22 cellular contexts compared by ENCODE assay signal in genomic region chr14:96757456-96757855, GRCh38.
"Had no signal": no experiment of that assay in that cellular context is flagged by ENCODE, and none has a peak within 500 bp of the region (broad histone marks: within the 10 kb centered on the region; RNA-seq: fewer than 3 reads in every experiment).

No MANE protein-coding gene starts in this region.

- ATAC-seq: activated T-cell treated with anti-CD3 and anti-CD28 coated beads, Interleukin-2, amount 50 U/mL, for 4 hours; T-cell; WTC11 had no signal

- H3K27ac ChIP-seq: KMS-11, PC-9, SK-N-MC had no signal

- DNase-seq: activated CD4-positive, alpha-beta memory T cell treated with anti-CD3 and anti-CD28 coated beads for 36 hours; activated CD4-positive, alpha-beta T cell treated with anti-CD3 and anti-CD28 coated beads for 1 hour; activated CD4-positive, alpha-beta T cell treated with anti-CD3 and anti-CD28 coated beads, Interleukin-2, amount 10 ng/mL, durations not matched to agents 7 days and 5 days; activated CD8-positive, alpha-beta memory T cell treated with anti-CD3 and anti-CD28 coated beads for 24 hours; activated gamma-delta T cell; activated naive CD4-positive, alpha-beta T cell treated with anti-CD3 and anti-CD28 coated beads for 36 hours; activated T-cell treated with anti-CD3 and anti-CD28 coated beads, Interleukin-2, amount 50 U/mL, for 4 hours; amygdala; NCI-H1105; NCI-H1436; NCI-H187; NCI-H2081; NCI-H510A treated with DMSO at 0.1 percent for 48 hours; NCI-H69; PC-9; SIG-M5; T-cell; T-helper 2 cell; T1000 had no signal

- H3K4me3 ChIP-seq: PC-9, SK-N-MC had no signal
